Comparison of ENCODE assay signal across 1 cellular context in genomic region chr17:19431691-19432090, GRCh38.
TF ChIP-seq lines count a peak whose summit lies in the region.

No MANE protein-coding gene starts in this region.

TF ChIP-seq in H1, 55 proteins besides CTCF, POLR2A, EP300 and RAD21:
- no peak for TF ChIP-seq CEBPB (IDR thresholded peaks at IDR 0.05; ENCODE audit: low read depth, low read length)
- no peak for TF ChIP-seq CHD7 (IDR thresholded peaks at IDR 0.05; ENCODE audit: insufficient replicate concordance, low read length)
- TF ChIP-seq GTF2F1 (IDR thresholded peaks at IDR 0.05; ENCODE audit: borderline replicate concordance, low read depth, low read length), result no peak
- no peak for TF ChIP-seq SP1 (IDR thresholded peaks at IDR 0.05; ENCODE audit: low read depth, low read length)
- no peak for TF ChIP-seq SIX5 (IDR thresholded peaks at IDR 0.05; ENCODE audit: low read depth, low read length)
- TF ChIP-seq E2F6 (IDR thresholded peaks at IDR 0.05), result no peak
- TF ChIP-seq JUND (IDR thresholded peaks at IDR 0.05; ENCODE audit: low read length), result no peak
- no peak for TF ChIP-seq BACH1 (IDR thresholded peaks at IDR 0.05; ENCODE audit: low read length)
- TF ChIP-seq NANOG (IDR thresholded peaks at IDR 0.05; ENCODE audit: insufficient read depth, low read depth, low read length, poor library complexity, severe bottlenecking), result no peak
- TF ChIP-seq ATF3 (IDR thresholded peaks at IDR 0.05; ENCODE audit: insufficient read depth, low read depth, low read length), result no peak
- no peak for TF ChIP-seq GABPA (IDR thresholded peaks at IDR 0.05; ENCODE audit: borderline replicate concordance, insufficient read depth, low read length)
- no peak for TF ChIP-seq CBX8 (IDR thresholded peaks at IDR 0.05; ENCODE audit: borderline replicate concordance, low read depth, low read length)
- TF ChIP-seq EZH2 (IDR thresholded peaks at IDR 0.05; ENCODE audit: low read depth, low read length, severe bottlenecking), result no peak
- no peak for TF ChIP-seq RXRA (IDR thresholded peaks at IDR 0.05; ENCODE audit: insufficient read depth, low read depth, low read length)
TF ChIP-seq in H1: peak in this region for 0.
